8 cellular contexts compared by ENCODE assay signal in the genomic region with DNA sequence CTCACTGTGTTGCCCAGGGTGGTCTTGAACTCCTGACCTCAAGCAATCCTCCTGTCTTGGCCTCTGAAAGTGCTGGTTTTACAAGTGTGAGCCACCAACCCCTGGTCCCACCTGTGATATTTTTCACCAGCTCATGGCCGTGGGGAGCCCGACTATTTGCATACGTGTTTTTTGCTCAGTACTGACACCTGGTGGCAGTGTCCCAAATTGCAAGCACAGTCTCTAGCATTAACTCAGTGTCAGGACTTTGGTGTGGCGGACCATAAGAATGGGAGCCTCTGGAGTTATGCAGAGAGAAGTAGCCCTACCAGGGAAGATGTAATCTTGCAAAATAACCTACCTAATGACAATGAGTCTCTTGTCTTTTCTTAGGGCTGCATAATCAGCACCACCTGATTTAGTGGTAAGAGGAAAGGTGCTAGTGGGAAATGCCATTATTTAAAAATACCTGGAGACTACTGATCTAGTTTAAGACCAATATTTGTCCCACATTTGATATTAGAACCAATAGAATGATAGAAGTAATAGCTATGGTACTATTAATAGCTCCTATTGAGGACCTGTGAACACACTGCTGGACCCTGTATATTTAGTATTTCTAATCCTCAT.
DNase-seq lines count a peak whose midpoint lies in the region; ATAC-seq and TF ChIP-seq lines count a peak whose summit lies in the region.

No MANE protein-coding gene starts in this region.

- H3K4me3 Mint-ChIP-seq in H9 = no peak overlapping the region
- no peak overlapping the region for H3K4me3 Mint-ChIP-seq in activated CD4-positive, alpha-beta memory T cell treated with anti-CD3 and anti-CD28 coated beads for 36 hours
- no peak overlapping the region for H3K4me3 Mint-ChIP-seq in type B pancreatic cell

- H2BK5ac ChIP-seq in H9 (ENCODE audit: insufficient read length, low read length) = no peak overlapping the region

- intact Hi-C loops in activated CD4-positive, alpha-beta memory T cell treated with anti-CD3 and anti-CD28 coated beads for 36 hours (cut with micrococcal nuclease) = loop anchor here (2.0 kb wide), 1 partner anchor 65 kb away; no protein-coding TSS in a partner anchor
- intact Hi-C loops in prostate gland (cut with DNase I) = no loop called here

- no peak overlapping the region for H2AFZ ChIP-seq in H9 (ENCODE audit: low read length)

- no peak overlapping the region for H2AK5ac ChIP-seq in H9 (ENCODE audit: insufficient read length, low read length)

- H3K4me2 ChIP-seq in H9 (ENCODE audit: insufficient read depth, insufficient read length, low read length) = no peak overlapping the region

- WGBS in H9 (ENCODE audit: extremely low coverage, insufficient read length, low lambda C conversion rate) = no CpG with 5 or more reads among the region's 4 CpGs
- WGBS in iPS DF 6.9 (ENCODE audit: insufficient coverage, insufficient read length) = no CpG with 5 or more reads among the region's 4 CpGs
- 94% methylated on average over 4 of the region's 4 CpGs for WGBS in prostate gland

- CTCF ChIA-PET in AG04450 (lab: Charles Lee) = interaction anchor here (0.6 to 0.8 kb wide), 3 partner anchors 10 to 382 kb away, joined by 3 read pairs; no protein-coding TSS in a partner anchor
- CTCF ChIA-PET in activated CD4-positive, alpha-beta memory T cell treated with anti-CD3 and anti-CD28 coated beads for 36 hours (lab: Charles Lee) = interaction anchor here (0.6 to 3.6 kb wide), 9 partner anchors 12 to 175 kb away, joined by 3 to 55 read pairs (median 5); no protein-coding TSS in a partner anchor

- H3K36me3 ChIP-seq in iPS DF 6.9 (ENCODE audit: control insufficient read depth, insufficient read depth, low read length) (no peaks in the 10 kb centered on the region), prostate gland (no peaks in the 10 kb centered on the region)

- peaks cover 21 to 24% of the 10 kb centered on the region in 2 experiments for H3K4me1 Mint-ChIP-seq in H9
- H3K4me1 Mint-ChIP-seq in activated CD4-positive, alpha-beta memory T cell treated with anti-CD3 and anti-CD28 coated beads for 36 hours (ENCODE audit: low read depth) = peaks cover 10% of the 10 kb centered on the region
- H3K4me1 Mint-ChIP-seq in type B pancreatic cell (ENCODE audit: unreplicated experiment) = peaks cover 43% of the 10 kb centered on the region

- H3K14ac ChIP-seq in H9 (ENCODE audit: insufficient read depth, low read length) = no peak overlapping the region

- no peak overlapping the region for H4K5ac ChIP-seq in H9 (ENCODE audit: insufficient read length, low read depth, low read length)

- no peaks in the 10 kb centered on the region for H3K23me2 ChIP-seq in H9 (ENCODE audit: insufficient read length, low read depth, low read length, poor library complexity, severe bottlenecking)

- H3K56ac ChIP-seq in H9 (ENCODE audit: insufficient read length, low read depth, low read length) = no peak overlapping the region

- H4K8ac ChIP-seq in H9 (replicated peaks; ENCODE audit: insufficient read length, low read depth, low read length) = no peak overlapping the region

- POLR2A ChIA-PET in AG04450 (lab: Yijun Ruan, JAX) = no interaction called here
- POLR2A ChIA-PET in activated CD4-positive, alpha-beta memory T cell treated with anti-CD3 and anti-CD28 coated beads for 36 hours (lab: Charles Lee) = no interaction called here

- H3K27ac ChIP-seq in AG04450 (ENCODE audit: low read depth, low read length) = no peak overlapping the region
- H3K27ac ChIP-seq in H9 (ENCODE audit: insufficient read length, low read depth, low read length) = no peak overlapping the region
- H3K27ac ChIP-seq in iPS DF 6.9 (ENCODE audit: low read length) = no peak overlapping the region
- H3K27ac ChIP-seq in prostate gland = no peak overlapping the region

- no peak for ATAC-seq in HG03139 (IDR thresholded peaks at IDR 0.05; ENCODE audit: unreplicated experiment)

- H3K4me1 ChIP-seq in H9 (ENCODE audit: insufficient read depth, low read length) (no peaks in the 10 kb centered on the region; the same call in 1 of the 2 replicates), iPS DF 6.9 (ENCODE audit: control insufficient read depth, insufficient read depth, low read length) (no peaks in the 10 kb centered on the region), prostate gland (replicated peaks) (no peaks in the 10 kb centered on the region)

- no peak overlapping the region for H3K9ac ChIP-seq in H9 (ENCODE audit: extremely low read depth, insufficient read length, low read length)

- no peak overlapping the region for H3T11ph ChIP-seq in H9 (ENCODE audit: low read length)

- no peak overlapping the region for H3K18ac ChIP-seq in H9 (ENCODE audit: insufficient read length, low read depth, low read length)

- no peaks in the 10 kb centered on the region for H4K20me1 ChIP-seq in H9 (ENCODE audit: control insufficient read depth, insufficient read depth, insufficient read length)

- TF ChIP-seq POLR2A in prostate gland (IDR thresholded peaks at IDR 0.05) = no peak

- no peak overlapping the region for H4K91ac ChIP-seq in H9 (ENCODE audit: insufficient read length, low read depth, low read length)

- DNase-seq in AG04450 (ENCODE audit: low read depth, low spot score) = no peak
- DNase-seq in H9 = peak; percentile 41
- DNase-seq in activated CD4-positive, alpha-beta memory T cell treated with anti-CD3 and anti-CD28 coated beads for 36 hours = peak; percentile 60
- DNase-seq in iPS DF 6.9 (ENCODE audit: low read depth, low spot score) = peak; percentile 79
- no peak for DNase-seq in type B pancreatic cell (ENCODE audit: extremely low spot score, unreplicated experiment)
- no peak for DNase-seq in OCI-M2 (lab: John Stamatoyannopoulos, UW; ENCODE audit: unreplicated experiment)
- no peak for DNase-seq in prostate gland (ENCODE audit: low spot score)

- H3K4ac ChIP-seq in H9 (ENCODE audit: low read depth, low read length) = no peak overlapping the region

- H3K27me3 Mint-ChIP-seq in H9 (ENCODE audit: low read depth) = peaks cover 24% of the 10 kb centered on the region
- H3K27me3 Mint-ChIP-seq in activated CD4-positive, alpha-beta memory T cell treated with anti-CD3 and anti-CD28 coated beads for 36 hours = no peaks in the 10 kb centered on the region
- peaks cover 20% of the 10 kb centered on the region for H3K27me3 Mint-ChIP-seq in type B pancreatic cell

- no peak overlapping the region for H3K4me3 ChIP-seq in AG04450 (ENCODE audit: low read depth, low read length)
- H3K4me3 ChIP-seq in iPS DF 6.9 (ENCODE audit: low read length) = no peak overlapping the region
- H3K4me3 ChIP-seq in prostate gland = no peak overlapping the region

- H2BK15ac ChIP-seq in H9 (ENCODE audit: low read depth, low read length) = no peak overlapping the region

- no peak overlapping the region for H2BK12ac ChIP-seq in H9 (ENCODE audit: insufficient read length, low read depth, low read length)

- H3K36me3 Mint-ChIP-seq in H9 (ENCODE audit: insufficient read depth in 1 of 3, low read depth in 3 of 3) (peaks cover 0 to 11% (median 4%) of the 10 kb centered on the region in 3 experiments; a peak in 3 of 7 replicates), type B pancreatic cell (no peaks in the 10 kb centered on the region)
- no peaks in the 10 kb centered on the region for H3K36me3 Mint-ChIP-seq in activated CD4-positive, alpha-beta memory T cell treated with anti-CD3 and anti-CD28 coated beads for 36 hours

- no peaks in the 10 kb centered on the region for H3K79me1 ChIP-seq in H9 (ENCODE audit: insufficient read depth, low read depth, low read length, poor library complexity, severe bottlenecking)

- H3K27me3 ChIP-seq in AG04450 (ENCODE audit: control insufficient read depth, insufficient read depth, low read length) (no peaks in the 10 kb centered on the region), H9 (ENCODE audit: insufficient read depth, low read length) (no peaks in the 10 kb centered on the region), iPS DF 6.9 (ENCODE audit: control insufficient read depth, insufficient read depth, low read length) (no peaks in the 10 kb centered on the region), prostate gland (replicated peaks; ENCODE audit: insufficient read depth) (no peaks in the 10 kb centered on the region)

- no peak overlapping the region for H2BK120ac ChIP-seq in H9 (ENCODE audit: low read depth, low read length, poor library complexity, severe bottlenecking)

- H3K9me3 ChIP-seq in AG04450 (ENCODE audit: control insufficient read depth, insufficient read depth, low read length) (peaks cover 4% of the 10 kb centered on the region), H9 (ENCODE audit: control insufficient read depth, low read depth, low read length) (no peaks in the 10 kb centered on the region), iPS DF 6.9 (ENCODE audit: control insufficient read depth, insufficient read depth, low read length) (no peaks in the 10 kb centered on the region), prostate gland (no peaks in the 10 kb centered on the region)

- H3K9me3 Mint-ChIP-seq in H9 (peaks cover 4 to 8% of the 10 kb centered on the region in 2 experiments; a peak in 4 of 5 replicates), type B pancreatic cell (no peaks in the 10 kb centered on the region)
- H3K9me3 Mint-ChIP-seq in activated CD4-positive, alpha-beta memory T cell treated with anti-CD3 and anti-CD28 coated beads for 36 hours = peaks cover 8% of the 10 kb centered on the region

- TF ChIP-seq CTCF in AG04450 (IDR thresholded peaks at IDR 0.05; ENCODE audit: low read depth, low read length) (peak; percentile 52), H9 (conservative IDR thresholded peaks at IDR 0.05) (peak; percentile 80), type B pancreatic cell (conservative IDR thresholded peaks at IDR 0.05) (peak; percentile 79), prostate gland (IDR thresholded peaks at IDR 0.05) (peak in 2 of 4 experiments; percentile 13 to 29)

- no peaks in the 10 kb centered on the region for H3K79me2 ChIP-seq in H9 (ENCODE audit: insufficient read depth, low read length)

- no peak overlapping the region for H2BK20ac ChIP-seq in H9 (ENCODE audit: low read depth, low read length, poor library complexity, severe bottlenecking)

- no peak overlapping the region for H3K23ac ChIP-seq in H9 (ENCODE audit: insufficient read length, low read depth, low read length)

- H3K27ac Mint-ChIP-seq in H9 (no peak overlapping the region), type B pancreatic cell (no peak overlapping the region)
- H3K27ac Mint-ChIP-seq in activated CD4-positive, alpha-beta memory T cell treated with anti-CD3 and anti-CD28 coated beads for 36 hours = no peak overlapping the region

Comparison
In these comparisons a context has a peak if more than half of its experiments do, and no peak if none do; other contexts are left out.
1. DNase-seq: peak in H9 (single experiment), activated CD4-positive, alpha-beta memory T cell treated with anti-CD3 and anti-CD28 coated beads for 36 hours (single experiment) and iPS DF 6.9 (single experiment); none in AG04450 (single experiment), type B pancreatic cell (single experiment), OCI-M2 (single experiment) and prostate gland (single experiment).